ENCODE assay signal across 1 cellular context in genomic region chr17:31811021-31811565, GRCh38.
TF ChIP-seq lines count a peak whose summit lies in the region.

No MANE protein-coding gene starts in this region.

TF ChIP-seq in IMR-90, 13 proteins besides CTCF, POLR2A, EP300 and RAD21 (continued from another document):
- TF ChIP-seq MAZ (IDR thresholded peaks at IDR 0.05; ENCODE audit: borderline replicate concordance, low read depth, low read length) (no peak), CHD1 (IDR thresholded peaks at IDR 0.05; ENCODE audit: low read depth, low read length) (no peak), CEBPB (IDR thresholded peaks at IDR 0.05; ENCODE audit: low read depth, low read length) (no peak), NFE2L2 (IDR thresholded peaks at IDR 0.05; ENCODE audit: low read depth, low read length) (no peak), ELK1 (IDR thresholded peaks at IDR 0.05; ENCODE audit: borderline replicate concordance, low read depth, low read length) (no peak)
